ENCODE assay signal across 33 cellular contexts in genomic region chr1:176216031-176216430, GRCh38. TPM values are rescaled to one million over a fixed set of nuclear protein-coding genes. Genes with fewer than 3 reads are reported as not detected.
DNase-seq lines count a peak whose midpoint lies in the region; ATAC-seq, FAIRE-seq and TF ChIP-seq lines count a peak whose summit lies in the region.
"Had no signal": no experiment of that assay in that cellular context is flagged by ENCODE, and none has a peak within 500 bp of the region (broad histone marks: within the 10 kb centered on the region; RNA-seq: fewer than 3 reads in every experiment).

No MANE protein-coding gene starts in this region.

- intact Hi-C loops in HepG2 (cut with micrococcal nuclease; ENCODE audit: unreplicated experiment) (no loop called here), right lobe of liver (cut with DNase I) (no loop called here), K562 (cut with micrococcal nuclease) (no loop called here)

- no peaks in the 10 kb centered on the region for H3K36me3 ChIP-seq in HepG2 (replicated peaks in 1 of 2; ENCODE audit: control insufficient read depth in 1 of 2, insufficient read depth in 2 of 2, low read length in 2 of 2)
- no peaks in the 10 kb centered on the region for H3K36me3 ChIP-seq in right lobe of liver
- H3K36me3 ChIP-seq in K562 (ENCODE audit: control insufficient read depth, insufficient read depth, low read length) = no peaks in the 10 kb centered on the region
- H3K36me3 ChIP-seq: BE2C; BLaER1; BLaER1 treated with 17β-estradiol and CSF1 and Interleukin-3, amounts not matched to agents 10 nM and 100 nM had no signal

- H3K27ac ChIP-seq in HepG2 (ENCODE audit: extremely low read length, insufficient read depth, low read length) = no peak overlapping the region
- no peak overlapping the region for H3K27ac ChIP-seq in right lobe of liver
- no peak overlapping the region for H3K27ac ChIP-seq in A549
- no peak overlapping the region for H3K27ac ChIP-seq in K562 (ENCODE audit: extremely low read depth, low read depth, low read length)
- H3K27ac ChIP-seq: 22Rv1; BLaER1; BLaER1 treated with 17β-estradiol and CSF1 and Interleukin-3, amounts not matched to agents 10 nM and 100 nM; C4-2B had no signal

- H3K4me1 ChIP-seq in HepG2 (ENCODE audit: insufficient read depth, low read length) = no peaks in the 10 kb centered on the region
- no peaks in the 10 kb centered on the region for H3K4me1 ChIP-seq in right lobe of liver
- no peaks in the 10 kb centered on the region for H3K4me1 ChIP-seq in A549
- no peaks in the 10 kb centered on the region; a peak in 1 of 5 replicates for H3K4me1 ChIP-seq in K562 (replicated peaks in 1 of 2; ENCODE audit: control insufficient read depth in 2 of 2, insufficient read depth in 2 of 2, low read length in 2 of 2)
- H3K4me1 ChIP-seq: BE2C, BLaER1 had no signal

- H3K9ac ChIP-seq in HepG2 (ENCODE audit: insufficient read depth, low read depth, low read length) (no peak overlapping the region), K562 (ENCODE audit: insufficient read depth in 1 of 2, low read depth in 2 of 2, low read length in 2 of 2) (no peak overlapping the region)
- H3K9ac ChIP-seq: BLaER1; BLaER1 treated with 17β-estradiol and CSF1 and Interleukin-3, amounts not matched to agents 10 nM and 100 nM had no signal

- TF ChIP-seq RAD21 in HepG2 (CRISPR knock-in tag; IDR thresholded peaks at IDR 0.05) = no peak
- TF ChIP-seq RAD21 in A549 (conservative IDR thresholded peaks at IDR 0.05 in 1 of 2, IDR thresholded peaks at IDR 0.05 in 1 of 2) = no peak
- no peak for TF ChIP-seq RAD21 in K562 (CRISPR knock-in tag; conservative IDR thresholded peaks at IDR 0.05 in 1 of 2, IDR thresholded peaks at IDR 0.05 in 1 of 2)

- DNase-seq in HepG2 (ENCODE audit: low spot score) (no peak), right lobe of liver (no peak), A549 (ENCODE audit: low read depth in 1 of 2, low spot score in 1 of 2) (no peak), D721Med (ENCODE audit: insufficient read length, low spot score) (no peak), K562 (ENCODE audit: extremely low read depth in 1 of 4, low spot score in 3 of 4) (no peak), hippocampal formation (lab: John Stamatoyannopoulos, UW) (no peak), erythroblast (lab: John Stamatoyannopoulos, UW) (no peak)
- no peak for DNase-seq in activated T-cell treated with anti-CD3 and anti-CD28 coated beads, Interleukin-2, amount 50 U/mL, for 1 hour
- DNase-seq: 8988T; ACHN; AML-193; BE2C; C1 segment of cervical spinal cord; Caco-2; Calu3; CD4-positive, alpha-beta memory T cell; CD4-positive, alpha-beta T cell; CD4-positive, CD25-positive, alpha-beta regulatory T cell; CD8-positive, alpha-beta memory T cell; CD8-positive, alpha-beta T cell; COR-L47; DMS 273 treated with DMSO at 0.1 percent for 48 hours; DMS153; DMS53; DMS79; DMS79 treated with DMSO at 0.1 percent for 48 hours; DND-41; EL had no signal

- H3K79me2 ChIP-seq in HepG2 (ENCODE audit: insufficient read depth, low read length) (no peaks in the 10 kb centered on the region), K562 (ENCODE audit: control insufficient read depth, insufficient read depth, low read length) (no peaks in the 10 kb centered on the region)

- ATAC-seq in HepG2 (no peak), right lobe of liver (no peak), A549 (no peak), K562 (no peak)
- ATAC-seq: CD8-positive, alpha-beta T cell had no signal

- POLR2A ChIA-PET in HepG2 (lab: Yijun Ruan, JAX) (no interaction called here), A549 (lab: Yijun Ruan, JAX) (interaction anchor here (3.2 kb wide), 1 partner anchor 8 kb away, joined by 12 read pairs; the partner anchor contains the start of gene COP1), K562 (lab: Yijun Ruan, JAX) (interaction anchor here (1.1 kb wide), 1 partner anchor 9 kb away, joined by 6 read pairs; the partner anchor contains the start of gene COP1)

- H4K20me1 ChIP-seq in HepG2 (ENCODE audit: insufficient read depth, low read length) (no peaks in the 10 kb centered on the region), K562 (replicated peaks; ENCODE audit: control insufficient read depth, insufficient read depth, low read length) (no peaks in the 10 kb centered on the region)
- H4K20me1 ChIP-seq: BLaER1; BLaER1 treated with 17β-estradiol and CSF1 and Interleukin-3, amounts not matched to agents 10 nM and 100 nM had no signal

- TF ChIP-seq POLR2A in HepG2 (IDR thresholded peaks at IDR 0.05; ENCODE audit: insufficient read depth in 1 of 2, low read depth in 2 of 2, low read length in 2 of 2) (no peak), right lobe of liver (IDR thresholded peaks at IDR 0.05) (no peak), A549 (IDR thresholded peaks at IDR 0.05; ENCODE audit: low read length) (no peak), K562 (conservative IDR thresholded peaks at IDR 0.05) (no peak), erythroblast (IDR thresholded peaks at IDR 0.05; ENCODE audit: low read length) (no peak)

- in situ Hi-C loops in HepG2 (cut with HindIII; ENCODE audit: extremely low pct_ligation_motif_present, low pct_unique_long_range_greater_than_20kb) (no loop called here), K562 (cut with MboI) (no loop called here)

- no peak overlapping the region for H3K4me3 ChIP-seq in HepG2 (replicated peaks in 1 of 3; ENCODE audit: insufficient read depth in 1 of 3, low read depth in 2 of 3, low read length in 3 of 3)
- H3K4me3 ChIP-seq in right lobe of liver = no peak overlapping the region
- no peak overlapping the region for H3K4me3 ChIP-seq in A549
- no peak overlapping the region for H3K4me3 ChIP-seq in K562
- H3K4me3 ChIP-seq: BLaER1; BLaER1 treated with 17β-estradiol and CSF1 and Interleukin-3, amounts not matched to agents 10 nM and 100 nM had no signal

- FAIRE-seq in HepG2 (lab: Jason Lieb, UNC) (no peak), A549 (lab: Jason Lieb, UNC) (no peak), D721Med (lab: Jason Lieb, UNC) (peak; percentile 70), K562 (lab: Jason Lieb, UNC) (no peak)
- FAIRE-seq: A204.1 had no signal

- CTCF ChIA-PET in HepG2 (lab: Yijun Ruan, JAX; ENCODE audit: low intra/inter-chr PET ratio, low total read pairs) (no interaction called here), A549 (lab: Yijun Ruan, JAX) (no interaction called here), K562 (lab: Yijun Ruan, JAX; ENCODE audit: low intra/inter-chr PET ratio) (no interaction called here)

- BruUV-seq in HepG2 (replicated peaks; lab: Mats Ljungman, UMichigan) (no TSS peak), K562 (replicated peaks; lab: Mats Ljungman, UMichigan) (no TSS peak)

- no peaks in the 10 kb centered on the region for H3K9me3 ChIP-seq in HepG2 (ENCODE audit: low read length)
- no peaks in the 10 kb centered on the region for H3K9me3 ChIP-seq in right lobe of liver
- no peaks in the 10 kb centered on the region for H3K9me3 ChIP-seq in A549
- no peaks in the 10 kb centered on the region for H3K9me3 ChIP-seq in K562 (replicated peaks; ENCODE audit: control insufficient read depth, insufficient read depth, low read depth, low read length)
- H3K9me3 ChIP-seq: BE2C; BLaER1; BLaER1 treated with 17β-estradiol and CSF1 and Interleukin-3, amounts not matched to agents 10 nM and 100 nM had no signal

- TF ChIP-seq EP300 in HepG2 (IDR thresholded peaks at IDR 0.05; ENCODE audit: low read depth in 2 of 2, low read length in 2 of 2) (no peak), HepG2 (CRISPR knock-in tag; IDR thresholded peaks at IDR 0.05; ENCODE audit: borderline replicate concordance) (no peak), A549 (IDR thresholded peaks at IDR 0.05) (no peak), K562 (IDR thresholded peaks at IDR 0.05; ENCODE audit: low read length) (no peak)

- 0% methylated on average over 1 of the region's 1 CpG for WGBS in HepG2 (ENCODE audit: low lambda C conversion rate)
- 35% methylated on average over 1 of the region's 1 CpG for WGBS in right lobe of liver (ENCODE audit: insufficient coverage, low coverage, low lambda C conversion rate, missing lambda C conversion rate)
- WGBS in A549 (ENCODE audit: missing lambda C conversion rate) = 0% methylated on average over 1 of the region's 1 CpG
- 0% methylated on average over 1 of the region's 1 CpG for WGBS in K562 (ENCODE audit: insufficient coverage, low coverage, missing lambda C conversion rate)

- H3K27me3 ChIP-seq in HepG2 (ENCODE audit: control insufficient read depth in 1 of 2, insufficient read depth in 2 of 2, low read length in 2 of 2) (no peaks in the 10 kb centered on the region; a peak in 1 of 5 replicates), right lobe of liver (no peaks in the 10 kb centered on the region), K562 (ENCODE audit: control insufficient read depth in 2 of 2, insufficient read depth in 2 of 2, low read length in 2 of 2) (no peaks in the 10 kb centered on the region)
- H3K27me3 ChIP-seq: BLaER1; BLaER1 treated with 17β-estradiol and CSF1 and Interleukin-3, amounts not matched to agents 10 nM and 100 nM had no signal

- H2AFZ ChIP-seq in HepG2 (ENCODE audit: low read length) = no peak overlapping the region
- no peak overlapping the region for H2AFZ ChIP-seq in K562 (ENCODE audit: low read depth, low read length)

- H3K4me2 ChIP-seq in HepG2 (ENCODE audit: low read depth, low read length) (no peak overlapping the region), A549 (no peak overlapping the region), K562 (ENCODE audit: insufficient read depth, low read length) (no peak overlapping the region)
- H3K4me2 ChIP-seq: BLaER1; BLaER1 treated with 17β-estradiol and CSF1 and Interleukin-3, amounts not matched to agents 10 nM and 100 nM had no signal

- TF ChIP-seq CTCF in HepG2 (CRISPR knock-in tag; IDR thresholded peaks at IDR 0.05) = no peak
- no peak for TF ChIP-seq CTCF in right lobe of liver (IDR thresholded peaks at IDR 0.05)
- no peak for TF ChIP-seq CTCF in A549 (IDR thresholded peaks at IDR 0.05)
- TF ChIP-seq CTCF in D721Med (IDR thresholded peaks at IDR 0.05; ENCODE audit: insufficient read depth, missing control alignments) = no peak
- TF ChIP-seq CTCF in K562 (IDR thresholded peaks at IDR 0.05 in 2 of 3, conservative IDR thresholded peaks at IDR 0.05 in 1 of 3; ENCODE audit: insufficient read depth in 2 of 3, low read depth in 1 of 3, low read length in 3 of 3) = no peak

- no peaks in the 10 kb centered on the region for H3K9me1 ChIP-seq in K562 (ENCODE audit: control insufficient read depth, insufficient read depth, low read length)

RNA-seq across cellular contexts. Expression of gene COP1, which starts 8.9 kb away (rescaled TPM):
- total RNA-seq in HepG2 (2016; rRNA removed; fragmentation: Illumina TruSeq; extraction: Trizol) (51.3 and 69.9 TPM in 2 replicates), right lobe of liver (10 to 100 TPM; 19.7 to 33.7 (median 20.9) TPM), K562 (2014; rRNA removed) (39.1 and 54.6 TPM in 2 replicates), K562 (2014; rRNA removed; fragmentation: Illumina TruSeq; extraction: Trizol) (77.7 and 90.3 TPM in 2 replicates), K562 (2015; rRNA removed; fragmentation: Illumina TruSeq; extraction: Trizol) (74.6 and 77.1 TPM in 2 replicates), K562 (2021) (53.8 and 58.6 TPM in 2 replicates)
- 29.6 and 29.8 TPM in 2 replicates for total RNA-seq in HepG2 (2016; cell fraction: cytosol; rRNA removed; fragmentation: Illumina TruSeq; extraction: Trizol; ENCODE audit: low read depth)
- 50.2 and 74.8 TPM in 2 replicates for total RNA-seq in HepG2 (2016; cell fraction: insoluble cytoplasmic fraction; rRNA removed; fragmentation: Illumina TruSeq; extraction: Trizol)
- 43.1 and 50.1 TPM in 2 replicates for total RNA-seq in HepG2 (2016; cell fraction: membrane; rRNA removed; fragmentation: Illumina TruSeq; extraction: Trizol)
- 44.2 and 48.1 TPM in 2 replicates for total RNA-seq in HepG2 (2016; cell fraction: nucleus; rRNA removed; fragmentation: Illumina TruSeq; extraction: Trizol)
- polyA plus RNA-seq in HepG2 (2011; rRNA removed) (15.0 and 20.5 TPM in 2 replicates), A549 (2011; rRNA removed) (37.9 and 42.0 TPM in 2 replicates), A549 (2017; fragmentation: RNase III; extraction: RNeasy Plus Mini Kit Qiagen cat#74134 plus additional on column Dnase treatment) (21.1 to 21.9 TPM (median 21.6 TPM) in 3 replicates), K562 (2011; rRNA removed) (60.6 and 60.8 TPM in 2 replicates), K562 (2014; fragmentation: Illumina TruSeq; extraction: Trizol) (56.3 and 58.6 TPM in 2 replicates), K562 (2014; fragmentation: Nextera tagmentation; extraction: Ambion mirVana) (10 to 100 TPM; 25.8 to 29.5 TPM), K562 (2014; rRNA removed) (43.7 and 46.5 TPM in 2 replicates)
- 9.4 and 15.8 TPM in 2 replicates for polyA plus RNA-seq in HepG2 (2011; cell fraction: cytosol; rRNA removed)
- 9.0 and 10.7 TPM in 2 replicates for polyA plus RNA-seq in HepG2 (2011; cell fraction: nucleus; rRNA removed)
- polyA plus RNA-seq in HepG2 (2012) = 20.6 and 22.4 TPM in 2 replicates
- 12.9 and 14.0 TPM in 2 replicates for polyA plus RNA-seq in HepG2 (2016; cell fraction: cytosol; fragmentation: Illumina TruSeq; extraction: Trizol; ENCODE audit: low read depth)
- polyA plus RNA-seq in HepG2 (2016; cell fraction: insoluble cytoplasmic fraction; fragmentation: Illumina TruSeq; extraction: Trizol; ENCODE audit: low read depth) = 55.5 and 57.5 TPM in 2 replicates
- polyA plus RNA-seq in HepG2 (2016; cell fraction: membrane; fragmentation: Illumina TruSeq; extraction: Trizol; ENCODE audit: low read depth) = 28.6 and 30.4 TPM in 2 replicates
- 26.9 and 28.0 TPM in 2 replicates for polyA plus RNA-seq in HepG2 (2016; cell fraction: nucleus; fragmentation: Illumina TruSeq; extraction: Trizol; ENCODE audit: insufficient read depth, low read depth)
- 18.7 and 51.1 TPM in 2 replicates for polyA minus RNA-seq in HepG2 (2011; rRNA and poly(A)+ RNA removed; ENCODE audit: low replicate concordance)
- polyA minus RNA-seq in HepG2 (2011; cell fraction: cytosol; rRNA and poly(A)+ RNA removed) = 22.5 and 23.4 TPM in 2 replicates
- 118 and 125 TPM in 2 replicates for polyA minus RNA-seq in HepG2 (2011; cell fraction: nucleus; rRNA and poly(A)+ RNA removed)
- polyA plus RNA-seq in A549 (2012; cell fraction: cytosol; rRNA removed) = 8.5 and 9.5 TPM in 2 replicates
- polyA plus RNA-seq in A549 (2012; cell fraction: nucleus; rRNA removed) = 5.3 and 6.8 TPM in 2 replicates
- polyA minus RNA-seq in A549 (2011; rRNA and poly(A)+ RNA removed) = 33.3 and 33.6 TPM in 2 replicates
- total RNA-seq in K562 (2011; cell fraction: chromatin; rRNA removed; ENCODE audit: low replicate concordance) = 123 and 224 TPM in 2 replicates
- 57.4 and 60.3 TPM in 2 replicates for total RNA-seq in K562 (2011; cell fraction: nucleolus; rRNA removed)
- 81.3 and 89.8 TPM in 2 replicates for total RNA-seq in K562 (2011; cell fraction: nucleoplasm; rRNA removed)
- 20.1 and 43.7 TPM in 2 replicates for polyA plus RNA-seq in K562 (2011; cell fraction: cytosol; rRNA removed)
- 22.1 and 43.6 TPM in 2 replicates for polyA plus RNA-seq in K562 (2011; cell fraction: nucleus; rRNA removed)
- 53.4 and 55.8 TPM in 2 replicates for polyA plus RNA-seq in K562 (2012)
- 151 and 181 TPM in 2 replicates for polyA minus RNA-seq in K562 (2011; rRNA and poly(A)+ RNA removed)
- polyA minus RNA-seq in K562 (2011; cell fraction: cytosol; rRNA and poly(A)+ RNA removed) = 38.4 and 46.2 TPM in 2 replicates
- polyA minus RNA-seq in K562 (2011; cell fraction: nucleus; rRNA and poly(A)+ RNA removed) = 82.7 and 136 TPM in 2 replicates

Comparison
In these comparisons a context has a peak if more than half of its experiments do, and no peak if none do; other contexts are left out.
1. Of the 241 proteins assayed by ChIP-seq in both HepG2 and K562: peak only in HepG2: MAFF and MAFK; only in K562: none; in both: none; in neither: 239.